In the genomic region with DNA sequence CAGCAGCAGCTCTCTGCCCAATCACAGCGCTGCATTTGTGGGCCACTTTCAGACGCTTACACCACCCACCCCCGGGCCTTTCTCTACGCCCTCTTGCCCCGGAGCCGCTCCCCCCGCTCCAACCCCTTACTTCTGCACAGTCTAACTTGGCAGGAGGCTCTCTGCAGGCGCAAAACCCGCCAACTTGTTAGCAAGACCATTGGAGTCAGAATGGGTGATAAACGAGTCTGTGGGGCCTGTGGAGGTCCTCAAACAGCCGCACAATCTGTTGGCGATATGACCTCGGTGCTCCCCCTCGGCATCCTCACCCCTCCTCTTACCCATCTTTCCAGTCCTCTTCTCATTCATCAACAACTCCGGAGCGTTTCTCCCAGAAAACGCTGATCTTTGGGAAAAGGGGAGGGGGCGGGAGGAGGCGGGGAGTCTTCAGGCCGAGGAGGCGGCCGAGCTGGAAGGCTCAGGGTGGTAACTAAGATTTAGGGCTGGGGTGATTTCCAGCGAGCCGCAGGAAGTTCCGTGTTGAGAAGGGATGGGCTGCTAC, we compare ENCODE assay signal across 10 cellular contexts. TPM values are rescaled to one million over a fixed set of nuclear protein-coding genes. Genes with fewer than 3 reads are reported as not detected.
DNase-seq lines count a peak whose midpoint lies in the region; ATAC-seq and TF ChIP-seq lines count a peak whose summit lies in the region.
"Had no signal": no experiment of that assay in that cellular context is flagged by ENCODE, and none has a peak within 500 bp of the region (broad histone marks: within the 10 kb centered on the region; RNA-seq: fewer than 3 reads in every experiment).

No MANE protein-coding gene starts in this region.

- H3K9me3 ChIP-seq in prostate gland (no peaks in the 10 kb centered on the region), gastrocnemius medialis (no peaks in the 10 kb centered on the region)
- H3K9me3 ChIP-seq: colonic mucosa had no signal

- intact Hi-C loops in head of caudate nucleus (cut with DNase I) (loop anchor here (5.0 kb wide), 1 partner anchor 259 kb away; no protein-coding TSS in a partner anchor), prostate gland (cut with DNase I) (no loop called here), gastrocnemius medialis (cut with DNase I; ENCODE audit: low total_unique reads) (no loop called here)

- H3K27me3 ChIP-seq in prostate gland (replicated peaks; ENCODE audit: insufficient read depth) (peaks cover 29% of the 10 kb centered on the region), gastrocnemius medialis (peaks cover 92 to 96% (median 96%) of the 10 kb centered on the region in 3 donors)

- H3K36me3 ChIP-seq in prostate gland (no peaks in the 10 kb centered on the region), gastrocnemius medialis (no peaks in the 10 kb centered on the region)
- H3K36me3 ChIP-seq: colonic mucosa, sigmoid colon had no signal

- no peak for TF ChIP-seq CTCF in prostate gland (IDR thresholded peaks at IDR 0.05)
- TF ChIP-seq CTCF in gastrocnemius medialis (IDR thresholded peaks at IDR 0.05 in 4 of 5, conservative IDR thresholded peaks at IDR 0.05 in 1 of 5), result no peak

- H3K4me3 ChIP-seq in prostate gland (peak overlapping the region; percentile 16 to 26), gastrocnemius medialis (peak overlapping the region in 1 of 4 donors; percentile 37)
- H3K4me3 ChIP-seq: colonic mucosa, sigmoid colon had no signal

- no peaks in the 10 kb centered on the region for H3K4me1 ChIP-seq in prostate gland (replicated peaks)
- peaks cover 7 to 10% of the 10 kb centered on the region in 2 donors for H3K4me1 ChIP-seq in gastrocnemius medialis
- H3K4me1 ChIP-seq: colonic mucosa had no signal

- H3K27ac ChIP-seq in prostate gland (peak overlapping the region in 1 of 2 donors; percentile 16), gastrocnemius medialis (no peak overlapping the region)
- H3K27ac ChIP-seq: colonic mucosa, sigmoid colon had no signal

- WGBS in prostate gland, result 23% methylated on average over 25 of the region's 25 CpGs

- DNase-seq in NCI-H1417 (lab: John Stamatoyannopoulos, UW), result peak in 2 of 3 experiments; percentile 18 to 46
- no peak for DNase-seq in NCI-H1417 treated with DMSO at 0.1 percent for 48 hours (lab: John Stamatoyannopoulos, UW)
- DNase-seq in NCI-H774 (lab: John Stamatoyannopoulos, UW), result peak; percentile 28
- DNase-seq in head of caudate nucleus, result peak in 41 of 42 donors; percentile 53 to 89 (median 73)
- DNase-seq in prostate gland (ENCODE audit: low spot score), result no peak
- no peak for DNase-seq in NCI-H2029 (lab: John Stamatoyannopoulos, UW)
- DNase-seq in gastrocnemius medialis, result no peak
- no peak for DNase-seq in stimulated activated naive CD4-positive, alpha-beta T cell treated with Interleukin-2 at 50 U/mL for 16 hours (lab: John Stamatoyannopoulos, UW)
- DNase-seq: colonic mucosa, sigmoid colon had no signal

- in situ Hi-C loops in gastrocnemius medialis (cut with MboI; ENCODE audit: low sequenced_read_pairs in 4 of 4), result no loop called here

- no peak for TF ChIP-seq POLR2A in prostate gland (IDR thresholded peaks at IDR 0.05)
- no peak for TF ChIP-seq POLR2A in gastrocnemius medialis (IDR thresholded peaks at IDR 0.05)

- ATAC-seq in gastrocnemius medialis, result no peak

RNA-seq across cellular contexts. Expression of a gene that starts 4.2 kb away (rescaled TPM):
- total RNA-seq in prostate gland (1 to 10 TPM; 1.1 to 2.0 TPM), gastrocnemius medialis (not detected)
- total RNA-seq: colonic mucosa, sigmoid colon had no signal

Comparison
In these comparisons a context has a peak if more than half of its experiments do, and no peak if none do; other contexts are left out.
1. DNase-seq: peak in NCI-H1417 (2 of 3), NCI-H774 (single experiment) and head of caudate nucleus (41 of 42); none in NCI-H1417 treated with DMSO at 0.1 percent for 48 hours (single experiment), prostate gland (single experiment), NCI-H2029 (single experiment), gastrocnemius medialis (0 of 2) and stimulated activated naive CD4-positive, alpha-beta T cell treated with Interleukin-2 at 50 U/mL for 16 hours (single experiment).